32 cellular contexts compared by ENCODE assay signal in genomic region chr10:42878821-42879195, GRCh38.
"Had no signal": no experiment of that assay in that cellular context is flagged by ENCODE, and none has a peak within 500 bp of the region (broad histone marks: within the 10 kb centered on the region; RNA-seq: fewer than 3 reads in every experiment).

No MANE protein-coding gene starts in this region.

- H3K9me3 ChIP-seq: adrenal gland had no signal

- DNase-seq: activated effector memory CD4-positive, alpha-beta T cell treated with Interleukin-2 at 50 U/mL for 16 hours; activated gamma-delta T cell; activated gamma-delta T cell treated with Interleukin-2 at 50 U/mL for 16 hours; activated naive CD4-positive, alpha-beta T cell; activated naive CD4-positive, alpha-beta T cell treated with anti-CD3 and anti-CD28 coated beads for 36 hours; activated naive CD4-positive, alpha-beta T cell treated with anti-CD3 and anti-CD28 coated beads, Interleukin-2, amount 10 ng/mL, durations not matched to agents 7 days and 5 days; activated naive CD4-positive, alpha-beta T cell treated with anti-CD3 and anti-CD28 coated beads, Interleukin-2, amount 50 U/mL, for 16 hours; activated naive CD4-positive, alpha-beta T cell treated with Interleukin-2 at 50 U/mL for 16 hours; activated naive CD8-positive, alpha-beta T cell treated with anti-CD3 and anti-CD28 coated beads for 36 hours; activated naive CD8-positive, alpha-beta T cell treated with anti-CD3 and anti-CD28 coated beads, Interleukin-2, amount 10 ng/mL, durations not matched to agents 7 days and 5 days; activated naive CD8-positive, alpha-beta T cell treated with anti-CD3 and anti-CD28 coated beads, Interleukin-2, amount 50 U/mL, for 24 hours; activated T-cell treated with anti-CD3 and anti-CD28 coated beads for 4 hours; activated T-cell treated with anti-CD3 and anti-CD28 coated beads, Interleukin-2, amount 50 U/mL, for 1 hour; activated T-cell treated with anti-CD3 and anti-CD28 coated beads, Interleukin-2, amount 50 U/mL, for 24 hours; activated T-cell treated with anti-CD3 and anti-CD28 coated beads, Interleukin-2, amount 50 U/mL, for 4 hours; activated T-cell treated with anti-CD3 and anti-CD28 coated beads, Interleukin-2, amount 50 U/mL, for 48 hours; activated T-cell treated with anti-CD3 and anti-CD28 coated beads, Interleukin-2, amount 50 U/mL, for 72 hours; adrenal gland; amniotic stem cell; amygdala; anterior cingulate cortex; aorta; body of pancreas; brain microvascular endothelial cell; caudate nucleus; central memory CD4-positive, alpha-beta T cell; cerebellar nuclear complex had no signal

- H3K4me1 ChIP-seq: ascending aorta, body of pancreas, breast epithelium had no signal

- H3K27ac ChIP-seq: adrenal gland, ascending aorta, body of pancreas, brain microvascular endothelial cell, breast epithelium, cardiac muscle cell had no signal

- FAIRE-seq: astrocyte, bronchial epithelial cell had no signal

- H3K36me3 ChIP-seq: adrenal gland, ascending aorta, brain microvascular endothelial cell, breast epithelium, cardiac muscle cell had no signal

- H3K27me3 ChIP-seq: adrenal gland, ascending aorta, body of pancreas, brain microvascular endothelial cell, cardiac muscle cell had no signal

- H3K4me3 ChIP-seq: adrenal gland, ascending aorta, body of pancreas, breast epithelium, cardiac muscle cell had no signal
